6 cellular contexts compared by ENCODE assay signal in the genomic region with DNA sequence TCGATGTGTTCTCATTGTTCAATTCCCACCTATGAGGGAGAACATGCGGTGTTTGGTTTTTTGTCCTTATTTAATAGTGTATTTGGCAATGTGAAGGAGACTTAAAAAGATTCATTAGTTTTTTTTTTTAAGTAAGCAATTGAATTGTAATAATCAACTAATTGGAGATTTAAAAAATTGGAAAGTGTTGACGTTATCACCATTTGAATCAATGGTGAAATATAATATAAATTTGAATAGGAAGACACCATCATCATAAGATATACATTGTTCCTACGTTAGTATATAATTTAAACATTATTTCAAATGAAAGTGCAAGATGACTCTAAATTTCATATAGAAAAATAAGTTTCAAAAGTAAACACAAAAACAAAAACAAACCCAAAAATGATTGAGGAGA.
"Had no signal": no experiment of that assay in that cellular context is flagged by ENCODE, and none has a peak within 500 bp of the region (broad histone marks: within the 10 kb centered on the region; RNA-seq: fewer than 3 reads in every experiment).

No MANE protein-coding gene starts in this region.

- H3K4me3 Mint-ChIP-seq: GM23338, H9, IgD-negative memory B cell had no signal

- H3K4me1 Mint-ChIP-seq: GM23338, H9, IgD-negative memory B cell had no signal

- H3K4me2 ChIP-seq: GM23338 had no signal

- H3K4me3 ChIP-seq: GM23338 had no signal

- DNase-seq: H9, HCEC 1CT had no signal

- H3K36me3 Mint-ChIP-seq: IgD-negative memory B cell had no signal

- H3K27ac Mint-ChIP-seq: GM23338, H9, IgD-negative memory B cell had no signal

- FAIRE-seq: H1, HTR-8/SVneo had no signal

- ATAC-seq: GM23338 had no signal

- H3K27me3 Mint-ChIP-seq: IgD-negative memory B cell had no signal

- H2AFZ ChIP-seq: GM23338 had no signal
